1 cellular context compared by ENCODE assay signal in genomic region chr12:55738113-55739024, GRCh38.
TF ChIP-seq lines count a peak whose summit lies in the region.

No MANE protein-coding gene starts in this region.

TF ChIP-seq in GM12878, 131 proteins besides CTCF, POLR2A, EP300 and RAD21 (continued from another document):
- TF ChIP-seq ZBTB33 (IDR thresholded peaks at IDR 0.05) (no peak), RB1 (IDR thresholded peaks at IDR 0.05; ENCODE audit: borderline replicate concordance) (0 out of 2 replicates have a peak, but pooled peaks have one; percentile 8), NR2F1 (conservative IDR thresholded peaks at IDR 0.05) (peak; percentile 46), RFX5 (IDR thresholded peaks at IDR 0.05; ENCODE audit: low read depth, low read length) (peak; percentile 74; the same call in 1 of the 2 replicates), DPF2 (IDR thresholded peaks at IDR 0.05) (peak; percentile 48), IKZF1 (conservative IDR thresholded peaks at IDR 0.05) (peak; percentile 32; the same call in 1 of the 2 replicates), TCF7 (IDR thresholded peaks at IDR 0.05; ENCODE audit: borderline replicate concordance) (no peak), SMARCA5 (IDR thresholded peaks at IDR 0.05) (peak; percentile 65), ATF7 (IDR thresholded peaks at IDR 0.05; ENCODE audit: low read depth) (peak; percentile 50; the same call in 1 of the 2 replicates), YY1 (IDR thresholded peaks at IDR 0.05; ENCODE audit: low read depth, low read length) (peak; percentile 76), RELB (IDR thresholded peaks at IDR 0.05; ENCODE audit: low read depth) (peak; percentile 71; the same call in 1 of the 2 replicates), WRNIP1 (IDR thresholded peaks at IDR 0.05; ENCODE audit: borderline replicate concordance, low read depth, low read length) (no peak), ETV6 (conservative IDR thresholded peaks at IDR 0.05 in 1 of 2, IDR thresholded peaks at IDR 0.05 in 1 of 2; ENCODE audit: borderline replicate concordance in 1 of 2, low read depth in 1 of 2) (no peak), POLR2AphosphoS5 (IDR thresholded peaks at IDR 0.05; ENCODE audit: low read length) (0 out of 2 replicates have a peak, but pooled peaks have one; percentile 31), CBFB (IDR thresholded peaks at IDR 0.05; ENCODE audit: low read depth) (0 out of 2 replicates have a peak, but pooled peaks have one; percentile 19), RCOR1 (conservative IDR thresholded peaks at IDR 0.05; ENCODE audit: low read depth, low read length) (no peak), NFXL1 (IDR thresholded peaks at IDR 0.05; ENCODE audit: borderline replicate concordance) (no peak), SMC3 (IDR thresholded peaks at IDR 0.05; ENCODE audit: borderline replicate concordance, low read length) (peak; percentile 78), MXI1 (IDR thresholded peaks at IDR 0.05; ENCODE audit: low read depth, low read length) (peak; percentile 97), JUNB (IDR thresholded peaks at IDR 0.05) (no peak), STAT1 (conservative IDR thresholded peaks at IDR 0.05) (no peak), MAX (IDR thresholded peaks at IDR 0.05; ENCODE audit: low read depth, low read length) (no peak), ZBTB40 (IDR thresholded peaks at IDR 0.05; ENCODE audit: borderline replicate concordance) (peak; percentile 76; the same call in 1 of the 2 replicates), SPI1 (IDR thresholded peaks at IDR 0.05; ENCODE audit: borderline replicate concordance, insufficient read depth, low read depth, low read length) (peak; percentile 54; the same call in 1 of the 2 replicates), RELA (IDR thresholded peaks at IDR 0.05; ENCODE audit: borderline replicate concordance, partially characterized antibody) (peak; percentile 37), KLF5 (IDR thresholded peaks at IDR 0.05; ENCODE audit: partially characterized antibody) (peak; percentile 32), TAF1 (IDR thresholded peaks at IDR 0.05; ENCODE audit: borderline replicate concordance, low read depth, low read length) (0 out of 2 replicates have a peak, but pooled peaks have one; percentile 31), BMI1 (IDR thresholded peaks at IDR 0.05; ENCODE audit: borderline replicate concordance) (peak; percentile 96), NKRF (conservative IDR thresholded peaks at IDR 0.05) (0 out of 2 replicates have a peak, but pooled peaks have one; percentile 44), BCL11A (IDR thresholded peaks at IDR 0.05; ENCODE audit: low read depth, low read length) (no peak), LARP7 (IDR thresholded peaks at IDR 0.05) (peak; percentile 71; the same call in 1 of the 2 replicates), EGR1 (IDR thresholded peaks at IDR 0.05; ENCODE audit: borderline replicate concordance in 1 of 2, low read depth in 2 of 2, low read length in 2 of 2) (peak in 1 of 2 experiments; percentile 10; a peak in 1 of 3 replicates), HSF1 (IDR thresholded peaks at IDR 0.05; ENCODE audit: low read depth, low read length) (no peak)
